ENCODE assay signal across 16 cellular contexts in genomic region chr7:106205621-106206222, GRCh38.
A peak's percentile ranks its signal among the peaks of the same experiment; 100 is the strongest.
DNase-seq lines count a peak whose midpoint lies in the region; ATAC-seq, FAIRE-seq and TF ChIP-seq lines count a peak whose summit lies in the region.
"Had no signal": no experiment of that assay in that cellular context is flagged by ENCODE, and none has a peak within 500 bp of the region (broad histone marks: within the 10 kb centered on the region; RNA-seq: fewer than 3 reads in every experiment).

No MANE protein-coding gene starts in this region.

- H3K4me3 ChIP-seq in astrocyte (ENCODE audit: insufficient read depth, low read depth, low read length), result no peak overlapping the region

- H3K79me2 ChIP-seq in astrocyte (ENCODE audit: insufficient read depth, low read length), result no peaks in the 10 kb centered on the region

- no peaks in the 10 kb centered on the region for H3K36me3 ChIP-seq in astrocyte (ENCODE audit: insufficient read depth, low read length)

- DNase-seq in GM10248 (ENCODE audit: extremely low spot score) (peak; percentile 39), astrocyte (ENCODE audit: low read depth) (peak; percentile 13), kidney tubule cell (ENCODE audit: low spot score) (peak; percentile 66), mesothelial cell of epicardium (ENCODE audit: low spot score in 2 of 2, unreplicated experiment in 2 of 2) (no peak), amniotic stem cell (lab: John Stamatoyannopoulos, UW) (no peak)
- DNase-seq: activated CD4-positive, alpha-beta memory T cell treated with anti-CD3 and anti-CD28 coated beads, Interleukin-2, amount 10 ng/mL, durations not matched to agents 7 days and 5 days; activated naive CD4-positive, alpha-beta T cell; NCI-H2171 treated with DMSO at 0.1 percent for 48 hours; retina; T-helper 2 cell had no signal

- CTCF ChIA-PET in GM10248 (lab: Yijun Ruan, JAX), result interaction anchor here (1.8 to 2.1 kb wide), 3 partner anchors 11 to 29 kb away, joined by 4 to 5 read pairs (median 4); no protein-coding TSS in a partner anchor

- no peak for FAIRE-seq in astrocyte (lab: Jason Lieb, UNC)
- FAIRE-seq: GM12892 had no signal

- H3K9me3 Mint-ChIP-seq in astrocyte (ENCODE audit: unreplicated experiment) (peaks cover 6% of the 10 kb centered on the region), mesothelial cell of epicardium (peaks cover 19% of the 10 kb centered on the region)
- H3K9me3 Mint-ChIP-seq: central memory CD8-positive, alpha-beta T cell had no signal

- peak overlapping the region; percentile 32 for H2AFZ ChIP-seq in astrocyte (ENCODE audit: low read depth, low read length)

- H3K36me3 Mint-ChIP-seq in astrocyte (ENCODE audit: low read depth, unreplicated experiment) (peaks cover 2% of the 10 kb centered on the region), mesothelial cell of epicardium (no peaks in the 10 kb centered on the region)

- H3K27me3 ChIP-seq in astrocyte (ENCODE audit: insufficient read depth, low read length), result no peaks in the 10 kb centered on the region

- POLR2A ChIA-PET in GM10248 (lab: Yijun Ruan, JAX), result no interaction called here

- peak; percentile 65 for ATAC-seq in HG03066 (IDR thresholded peaks at IDR 0.05; ENCODE audit: low read depth, unreplicated experiment)
- no peak for ATAC-seq in HG02840 (IDR thresholded peaks at IDR 0.05; ENCODE audit: low FRiP score, unreplicated experiment)
- ATAC-seq in HG03108 (IDR thresholded peaks at IDR 0.05; ENCODE audit: unreplicated experiment), result no peak
- ATAC-seq: esophagus mucosa had no signal

- H3K4me1 Mint-ChIP-seq in astrocyte (ENCODE audit: low read depth, unreplicated experiment) (peaks cover 4% of the 10 kb centered on the region), mesothelial cell of epicardium (no peaks in the 10 kb centered on the region)
- H3K4me1 Mint-ChIP-seq: central memory CD8-positive, alpha-beta T cell had no signal

- TF ChIP-seq CTCF in GM10248 (IDR thresholded peaks at IDR 0.05; ENCODE audit: control extremely low read depth, extremely low read depth, low read depth, missing control alignments) (no peak), astrocyte (IDR thresholded peaks at IDR 0.05; ENCODE audit: insufficient read depth, low read depth, low read length) (no peak), mesothelial cell of epicardium (IDR thresholded peaks at IDR 0.05; ENCODE audit: unreplicated experiment) (no peak)

- H3K27me3 Mint-ChIP-seq in astrocyte (ENCODE audit: low read depth, unreplicated experiment), result no peaks in the 10 kb centered on the region
- no peaks in the 10 kb centered on the region for H3K27me3 Mint-ChIP-seq in mesothelial cell of epicardium (ENCODE audit: low read depth)

- no peak overlapping the region for H3K4me2 ChIP-seq in astrocyte (ENCODE audit: low read length)

- no peaks in the 10 kb centered on the region for H4K20me1 ChIP-seq in astrocyte (ENCODE audit: insufficient read depth, low read length)

- no peak overlapping the region for H3K4me3 Mint-ChIP-seq in astrocyte (ENCODE audit: unreplicated experiment)
- no peak overlapping the region for H3K4me3 Mint-ChIP-seq in mesothelial cell of epicardium
- H3K4me3 Mint-ChIP-seq: activated CD4-positive, alpha-beta memory T cell treated with anti-CD3 and anti-CD28 coated beads, Interleukin-2, amount 10 ng/mL, durations not matched to agents 7 days and 5 days; central memory CD8-positive, alpha-beta T cell had no signal

- no peaks in the 10 kb centered on the region for H3K9me3 ChIP-seq in astrocyte (ENCODE audit: insufficient read depth, low read depth, low read length)

- H3K27ac Mint-ChIP-seq in astrocyte (ENCODE audit: unreplicated experiment) (no peak overlapping the region), mesothelial cell of epicardium (no peak overlapping the region)
- H3K27ac Mint-ChIP-seq: activated CD4-positive, alpha-beta memory T cell treated with anti-CD3 and anti-CD28 coated beads, Interleukin-2, amount 10 ng/mL, durations not matched to agents 7 days and 5 days had no signal

- H3K4me1 ChIP-seq in astrocyte (ENCODE audit: insufficient read depth, low read length), result no peaks in the 10 kb centered on the region

- no peak overlapping the region for H3K27ac ChIP-seq in astrocyte (ENCODE audit: low read depth, low read length)

- no peak overlapping the region for H3K9ac ChIP-seq in astrocyte (ENCODE audit: low read length)

Comparison
In these comparisons a context has a peak if more than half of its experiments do, and no peak if none do; other contexts are left out.
1. DNase-seq: peak in GM10248 (single experiment), astrocyte (single experiment) and kidney tubule cell (single experiment); none in mesothelial cell of epicardium (0 of 2) and amniotic stem cell (single experiment).